ENCODE assay signal across 12 cellular contexts in the genomic region with DNA sequence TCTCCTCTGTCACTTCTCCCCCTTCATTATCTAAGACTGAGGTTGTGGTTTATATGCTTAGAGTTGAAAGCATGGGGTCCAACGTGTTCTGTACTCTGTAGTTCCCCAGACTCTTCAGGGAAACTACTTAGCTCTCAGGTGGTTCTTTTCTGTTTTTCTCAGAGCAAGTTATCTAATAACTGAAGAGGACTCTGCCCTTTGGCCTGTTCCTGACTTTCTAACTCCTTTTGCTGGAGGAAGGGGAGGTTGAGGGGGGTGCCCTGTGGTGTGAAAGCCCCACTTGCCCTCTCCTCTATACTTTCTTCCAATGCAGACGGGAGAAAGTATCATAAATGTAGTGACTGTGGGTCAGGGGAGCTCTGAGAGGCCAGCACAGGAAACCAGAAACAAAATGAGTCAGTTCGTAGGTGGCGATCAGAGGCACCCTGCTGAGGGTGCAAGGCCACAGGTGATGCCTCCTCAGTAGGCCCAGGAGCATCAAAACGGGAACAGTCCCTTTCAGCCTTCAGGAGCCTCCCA. TPM values are rescaled to one million over a fixed set of nuclear protein-coding genes. Genes with fewer than 3 reads are reported as not detected.
A peak's percentile ranks its signal among the peaks of the same experiment; 100 is the strongest.
DNase-seq lines count a peak whose midpoint lies in the region; ATAC-seq and TF ChIP-seq lines count a peak whose summit lies in the region.
"Had no signal": no experiment of that assay in that cellular context is flagged by ENCODE, and none has a peak within 500 bp of the region (broad histone marks: within the 10 kb centered on the region; RNA-seq: fewer than 3 reads in every experiment).

No MANE protein-coding gene starts in this region.

- CTCF ChIA-PET in activated CD4-positive, alpha-beta T cell treated with anti-CD3 and anti-CD28 coated beads for 36 hours (lab: Charles Lee) = interaction anchor here (0.7 to 1.9 kb wide), 7 partner anchors 14 to 1192 kb away, joined by 3 to 7 read pairs (median 3); a partner anchor contains a TSS
- CTCF ChIA-PET in activated CD8-positive, alpha-beta T cell treated with anti-CD3 and anti-CD28 coated beads for 36 hours (lab: Charles Lee) = interaction anchor here (0.7 to 4.7 kb wide), 11 partner anchors 11 to 187 kb away, joined by 3 to 57 read pairs (median 5); a partner anchor contains a TSS
- CTCF ChIA-PET in Caco-2 (lab: Charles Lee) = interaction anchor here (0.6 kb wide), 1 partner anchor 464 kb away, joined by 5 read pairs; no protein-coding TSS in a partner anchor

- no peak overlapping the region for H3K27ac Mint-ChIP-seq in activated CD4-positive, alpha-beta T cell treated with anti-CD3 and anti-CD28 coated beads for 36 hours
- no peak overlapping the region for H3K27ac Mint-ChIP-seq in activated CD8-positive, alpha-beta T cell treated with anti-CD3 and anti-CD28 coated beads for 36 hours
- peak overlapping the region; percentile 20 to 90 (median 68) for H3K27ac Mint-ChIP-seq in naive thymus-derived CD8-positive, alpha-beta T cell
- H3K27ac Mint-ChIP-seq in Caco-2 (ENCODE audit: unreplicated experiment) = no peak overlapping the region

- peak; percentile 80 for ATAC-seq in activated CD4-positive, alpha-beta T cell treated with anti-CD3 and anti-CD28 coated beads for 36 hours
- ATAC-seq in activated CD8-positive, alpha-beta T cell treated with anti-CD3 and anti-CD28 coated beads for 36 hours = peak; percentile 81
- ATAC-seq in naive thymus-derived CD8-positive, alpha-beta T cell = no peak
- no peak for ATAC-seq in GM19035 (IDR thresholded peaks at IDR 0.05; ENCODE audit: unreplicated experiment)

- TF ChIP-seq CTCF in GM20000 (IDR thresholded peaks at IDR 0.05; ENCODE audit: extremely low read depth, missing control alignments) (no peak), Caco-2 (IDR thresholded peaks at IDR 0.05; ENCODE audit: insufficient read depth in 1 of 2, low read depth in 1 of 2, low read length in 1 of 2, severe bottlenecking in 1 of 2, unreplicated experiment in 1 of 2) (no peak)
- no peak for TF ChIP-seq CTCF in activated CD8-positive, alpha-beta T cell treated with anti-CD3 and anti-CD28 coated beads for 36 hours (IDR thresholded peaks at IDR 0.05)

- BruUV-seq in Caco-2 (replicated peaks; lab: Mats Ljungman, UMichigan) = no TSS peak

- H3K4me3 Mint-ChIP-seq in activated CD4-positive, alpha-beta T cell treated with anti-CD3 and anti-CD28 coated beads for 36 hours = no peak overlapping the region
- no peak overlapping the region for H3K4me3 Mint-ChIP-seq in activated CD8-positive, alpha-beta T cell treated with anti-CD3 and anti-CD28 coated beads for 36 hours
- peak overlapping the region in 3 of 10 donors; percentile 2 to 33 (median 33) for H3K4me3 Mint-ChIP-seq in naive thymus-derived CD8-positive, alpha-beta T cell
- H3K4me3 Mint-ChIP-seq in Caco-2 (ENCODE audit: unreplicated experiment) = no peak overlapping the region

- H3K36me3 ChIP-seq in Caco-2 (ENCODE audit: control insufficient read depth, insufficient read depth, low read length) = peaks cover 2% of the 10 kb centered on the region; the same call in 1 of the 2 replicates

- H3K27me3 Mint-ChIP-seq in activated CD4-positive, alpha-beta T cell treated with anti-CD3 and anti-CD28 coated beads for 36 hours = no peaks in the 10 kb centered on the region
- H3K27me3 Mint-ChIP-seq in activated CD8-positive, alpha-beta T cell treated with anti-CD3 and anti-CD28 coated beads for 36 hours = no peaks in the 10 kb centered on the region
- H3K27me3 Mint-ChIP-seq in naive thymus-derived CD8-positive, alpha-beta T cell = no peaks in the 10 kb centered on the region
- no peaks in the 10 kb centered on the region for H3K27me3 Mint-ChIP-seq in Caco-2 (ENCODE audit: insufficient read depth, unreplicated experiment)

- H3K4me3 ChIP-seq in Caco-2 (ENCODE audit: low read depth, low read length) = no peak overlapping the region
- H3K4me3 ChIP-seq: lung, thoracic aorta had no signal

- H3K36me3 Mint-ChIP-seq in activated CD4-positive, alpha-beta T cell treated with anti-CD3 and anti-CD28 coated beads for 36 hours (ENCODE audit: low read depth) = peaks cover 59% of the 10 kb centered on the region
- peaks cover 55% of the 10 kb centered on the region for H3K36me3 Mint-ChIP-seq in activated CD8-positive, alpha-beta T cell treated with anti-CD3 and anti-CD28 coated beads for 36 hours (ENCODE audit: low read depth)
- H3K36me3 Mint-ChIP-seq in naive thymus-derived CD8-positive, alpha-beta T cell = peaks cover 0 to 36% (median 6%) of the 10 kb centered on the region in 3 donors
- H3K36me3 Mint-ChIP-seq in Caco-2 (ENCODE audit: insufficient read depth, unreplicated experiment) = peaks cover 41% of the 10 kb centered on the region

- H3K9me3 ChIP-seq in Caco-2 = no peaks in the 10 kb centered on the region
- H3K9me3 ChIP-seq: thoracic aorta had no signal

- DNase-seq in activated CD4-positive, alpha-beta T cell treated with anti-CD3 and anti-CD28 coated beads for 36 hours = peak; percentile 65
- DNase-seq in activated CD4-positive, alpha-beta T cell treated with anti-CD3 and anti-CD28 coated beads, Interleukin-2, amount 50 U/mL, for 4 hours = no peak
- DNase-seq in GM20000 (ENCODE audit: low spot score) (peak; percentile 47), Caco-2 (no peak)
- DNase-seq in activated CD8-positive, alpha-beta T cell treated with anti-CD3 and anti-CD28 coated beads for 36 hours = peak; percentile 72
- no peak for DNase-seq in naive thymus-derived CD8-positive, alpha-beta T cell
- DNase-seq in central memory CD4-positive, alpha-beta T cell = no peak
- DNase-seq: Karpas-422, NCI-H146 had no signal

- H3K9me3 Mint-ChIP-seq in activated CD4-positive, alpha-beta T cell treated with anti-CD3 and anti-CD28 coated beads for 36 hours (ENCODE audit: low read depth) = no peaks in the 10 kb centered on the region
- no peaks in the 10 kb centered on the region for H3K9me3 Mint-ChIP-seq in activated CD8-positive, alpha-beta T cell treated with anti-CD3 and anti-CD28 coated beads for 36 hours
- H3K9me3 Mint-ChIP-seq in naive thymus-derived CD8-positive, alpha-beta T cell = no peaks in the 10 kb centered on the region
- H3K9me3 Mint-ChIP-seq in Caco-2 (ENCODE audit: unreplicated experiment) = no peaks in the 10 kb centered on the region

- peaks cover 26% of the 10 kb centered on the region for H3K4me1 Mint-ChIP-seq in activated CD4-positive, alpha-beta T cell treated with anti-CD3 and anti-CD28 coated beads for 36 hours
- H3K4me1 Mint-ChIP-seq in activated CD8-positive, alpha-beta T cell treated with anti-CD3 and anti-CD28 coated beads for 36 hours (ENCODE audit: low read depth) = peaks cover 60% of the 10 kb centered on the region
- peaks cover 36 to 64% (median 56%) of the 10 kb centered on the region in 4 donors for H3K4me1 Mint-ChIP-seq in naive thymus-derived CD8-positive, alpha-beta T cell
- H3K4me1 Mint-ChIP-seq in Caco-2 (ENCODE audit: low read depth, unreplicated experiment) = peaks cover 7% of the 10 kb centered on the region

- H3K27me3 ChIP-seq in Caco-2 (replicated peaks; ENCODE audit: control insufficient read depth, insufficient read depth, low read length) = no peaks in the 10 kb centered on the region

- H3K4me1 ChIP-seq in Caco-2 = peaks cover 13% of the 10 kb centered on the region; the same call in 1 of the 2 replicates

- POLR2A ChIA-PET in activated CD4-positive, alpha-beta T cell treated with anti-CD3 and anti-CD28 coated beads for 36 hours (lab: Charles Lee) = interaction anchor here (0.7 to 1.9 kb wide), 4 partner anchors 14 to 617 kb away, joined by 3 to 11 read pairs (median 6); a partner anchor contains a TSS
- POLR2A ChIA-PET in activated CD8-positive, alpha-beta T cell treated with anti-CD3 and anti-CD28 coated beads for 36 hours (lab: Charles Lee) = interaction anchor here (0.8 to 12.8 kb wide), 12 partner anchors 13 to 85 kb away, joined by 3 to 177 read pairs (median 4); a partner anchor contains a TSS
- POLR2A ChIA-PET in naive thymus-derived CD8-positive, alpha-beta T cell (lab: Charles Lee) = interaction anchor here (0.7 to 1.0 kb wide), 3 partner anchors 12 to 14 kb away, joined by 3 to 6 read pairs (median 5); a partner anchor contains a TSS
- POLR2A ChIA-PET in Caco-2 (lab: Charles Lee) = no interaction called here

- intact Hi-C loops in activated CD4-positive, alpha-beta T cell treated with anti-CD3 and anti-CD28 coated beads for 36 hours (cut with DNase I, micrococcal nuclease) = loop anchor here (2.0 kb wide), 1 partner anchor 24 kb away; no protein-coding TSS in a partner anchor
- intact Hi-C loops in activated CD8-positive, alpha-beta T cell treated with anti-CD3 and anti-CD28 coated beads for 36 hours (cut with micrococcal nuclease) = no loop called here
- intact Hi-C loops in Caco-2 (cut with micrococcal nuclease; ENCODE audit: unreplicated experiment) = no loop called here

RNA-seq across cellular contexts. Expression of a gene that starts 5.0 kb away (rescaled TPM):
- total RNA-seq in activated CD4-positive, alpha-beta T cell treated with anti-CD3 and anti-CD28 coated beads for 36 hours = 10 to 100 TPM; 42.4 to 51.9 TPM
- 10 to 100 TPM; 41.9 to 43.0 TPM for total RNA-seq in activated CD8-positive, alpha-beta T cell treated with anti-CD3 and anti-CD28 coated beads for 36 hours
- 10 to 100 TPM; 16.8 to 21.4 TPM for total RNA-seq in naive thymus-derived CD8-positive, alpha-beta T cell
- 10 to 100 TPM in 1 of 3 donors, 1 to 10 TPM in 2; 6.0 to 16.4 (median 9.7) TPM for polyA plus RNA-seq in naive thymus-derived CD8-positive, alpha-beta T cell
- total RNA-seq in Caco-2 (2022) = 29.3 and 31.1 TPM in 2 replicates

RNA-seq across cellular contexts. Expression of a gene that starts 13.9 kb away (rescaled TPM):
- total RNA-seq in activated CD4-positive, alpha-beta T cell treated with anti-CD3 and anti-CD28 coated beads for 36 hours = 100 to 1,000 TPM; 108 to 117 TPM
- total RNA-seq in activated CD8-positive, alpha-beta T cell treated with anti-CD3 and anti-CD28 coated beads for 36 hours = 10 to 100 TPM; 89.4 to 93.7 TPM
- 10 to 100 TPM; 49.1 to 54.8 TPM for total RNA-seq in naive thymus-derived CD8-positive, alpha-beta T cell
- polyA plus RNA-seq in naive thymus-derived CD8-positive, alpha-beta T cell = 10 to 100 TPM; 70.8 to 79.9 (median 76.5) TPM
- total RNA-seq in Caco-2 (2022) = 90.2 and 95.7 TPM in 2 replicates

RNA-seq across cellular contexts. Expression of a gene that starts 43.1 kb away (rescaled TPM):
- total RNA-seq in activated CD4-positive, alpha-beta T cell treated with anti-CD3 and anti-CD28 coated beads for 36 hours = 1 to 10 TPM; 2.1 to 2.4 TPM
- 1 to 10 TPM; 2.2 to 2.5 TPM for total RNA-seq in activated CD8-positive, alpha-beta T cell treated with anti-CD3 and anti-CD28 coated beads for 36 hours
- total RNA-seq in naive thymus-derived CD8-positive, alpha-beta T cell = 1 to 10 TPM; 6.5 to 7.8 TPM
- under 1 TPM in 1 of 3 donors, not detected in 2; 0.26 TPM for polyA plus RNA-seq in naive thymus-derived CD8-positive, alpha-beta T cell
- total RNA-seq in Caco-2 (2022) = 1.3 and 2.0 TPM in 2 replicates
- total RNA-seq: thoracic aorta had no signal

RNA-seq across cellular contexts. Expression of a gene that starts 45.5 kb away (rescaled TPM):
- 10 to 100 TPM; 53.3 to 64.5 TPM for total RNA-seq in activated CD4-positive, alpha-beta T cell treated with anti-CD3 and anti-CD28 coated beads for 36 hours
- total RNA-seq in activated CD8-positive, alpha-beta T cell treated with anti-CD3 and anti-CD28 coated beads for 36 hours = 10 to 100 TPM; 23.8 to 24.7 TPM
- 1 to 10 TPM; 1.2 TPM for total RNA-seq in naive thymus-derived CD8-positive, alpha-beta T cell
- polyA plus RNA-seq in naive thymus-derived CD8-positive, alpha-beta T cell = 1 to 10 TPM in 1 of 3 donors, under 1 TPM in 2; 0.16 to 1.4 (median 0.22) TPM
- 0.52 and 1.3 TPM in 2 replicates for total RNA-seq in Caco-2 (2022)

RNA-seq across cellular contexts. Expression of a gene that starts 49.0 kb away (rescaled TPM):
- 1 to 10 TPM; 4.7 to 5.7 TPM for total RNA-seq in activated CD4-positive, alpha-beta T cell treated with anti-CD3 and anti-CD28 coated beads for 36 hours
- 1 to 10 TPM; 4.7 to 5.0 TPM for total RNA-seq in activated CD8-positive, alpha-beta T cell treated with anti-CD3 and anti-CD28 coated beads for 36 hours
- total RNA-seq in naive thymus-derived CD8-positive, alpha-beta T cell = 1 to 10 TPM; 2.8 to 3.0 TPM
- under 1 TPM; 0.15 to 0.21 (median 0.21) TPM for polyA plus RNA-seq in naive thymus-derived CD8-positive, alpha-beta T cell
- total RNA-seq in Caco-2 (2022) = 4.1 and 4.6 TPM in 2 replicates

Comparison
In these comparisons a context has a peak if more than half of its experiments do, and no peak if none do; other contexts are left out.
1. DNase-seq: peak in activated CD4-positive, alpha-beta T cell treated with anti-CD3 and anti-CD28 coated beads for 36 hours (single experiment), GM20000 (single experiment) and activated CD8-positive, alpha-beta T cell treated with anti-CD3 and anti-CD28 coated beads for 36 hours (single experiment); none in activated CD4-positive, alpha-beta T cell treated with anti-CD3 and anti-CD28 coated beads, Interleukin-2, amount 50 U/mL, for 4 hours (0 of 2), naive thymus-derived CD8-positive, alpha-beta T cell (0 of 10), central memory CD4-positive, alpha-beta T cell (single experiment) and Caco-2 (0 of 2).
2. ATAC-seq: peak in activated CD4-positive, alpha-beta T cell treated with anti-CD3 and anti-CD28 coated beads for 36 hours (single experiment) and activated CD8-positive, alpha-beta T cell treated with anti-CD3 and anti-CD28 coated beads for 36 hours (single experiment); none in naive thymus-derived CD8-positive, alpha-beta T cell (0 of 2) and GM19035 (single experiment).
3. H3K27ac Mint-ChIP-seq: peak in naive thymus-derived CD8-positive, alpha-beta T cell (10 of 10); none in activated CD4-positive, alpha-beta T cell treated with anti-CD3 and anti-CD28 coated beads for 36 hours (single experiment), activated CD8-positive, alpha-beta T cell treated with anti-CD3 and anti-CD28 coated beads for 36 hours (single experiment) and Caco-2 (single experiment).
4. intact Hi-C loops: an anchor here in activated CD4-positive, alpha-beta T cell treated with anti-CD3 and anti-CD28 coated beads for 36 hours (2.0 kb wide); none called in activated CD8-positive, alpha-beta T cell treated with anti-CD3 and anti-CD28 coated beads for 36 hours and Caco-2.